ENCODE assay signal across 24 cellular contexts in genomic region chr7:111746950-111747349, GRCh38.
DNase-seq lines count a peak whose midpoint lies in the region; ATAC-seq, FAIRE-seq and TF ChIP-seq lines count a peak whose summit lies in the region.
"Had no signal": no experiment of that assay in that cellular context is flagged by ENCODE, and none has a peak within 500 bp of the region (broad histone marks: within the 10 kb centered on the region; RNA-seq: fewer than 3 reads in every experiment).

No MANE protein-coding gene starts in this region.

- H3K9me3 ChIP-seq in HepG2 (ENCODE audit: low read length) = no peaks in the 10 kb centered on the region
- H3K9me3 ChIP-seq in right lobe of liver = peaks cover 0 to 3% (median 0%) of the 10 kb centered on the region in 4 donors
- H3K9me3 ChIP-seq in hepatocyte (ENCODE audit: low read depth) = no peaks in the 10 kb centered on the region
- H3K9me3 ChIP-seq: BLaER1, Caco-2 had no signal

- no TSS peak for BruUV-seq in HepG2 (replicated peaks; lab: Mats Ljungman, UMichigan)

- 0 out of 2 replicates have a peak overlapping the region, but pooled peaks have one; percentile 14 for H3K4me2 ChIP-seq in HepG2 (ENCODE audit: low read depth, low read length)
- no peak overlapping the region for H3K4me2 ChIP-seq in hepatocyte
- H3K4me2 ChIP-seq: BLaER1 had no signal

- H2AFZ ChIP-seq in HepG2 (ENCODE audit: low read length) (no peak overlapping the region), hepatocyte (no peak overlapping the region)
- H2AFZ ChIP-seq: GM23248 had no signal

- H3K27me3 ChIP-seq in HepG2 (ENCODE audit: control insufficient read depth in 1 of 2, insufficient read depth in 2 of 2, low read length in 2 of 2) (no peaks in the 10 kb centered on the region), right lobe of liver (no peaks in the 10 kb centered on the region), hepatocyte (no peaks in the 10 kb centered on the region)
- H3K27me3 ChIP-seq: BLaER1 had no signal

- ATAC-seq in HepG2 (peak; percentile 55; the same call in 2 of the 3 replicates), right lobe of liver (no peak), HG03196 (IDR thresholded peaks at IDR 0.05; ENCODE audit: unreplicated experiment) (no peak)
- ATAC-seq: CD8-positive, alpha-beta T cell had no signal

- peak overlapping the region; percentile 73 for H3K27ac Mint-ChIP-seq in progenitor cell of endocrine pancreas
- H3K27ac Mint-ChIP-seq in HFFc6 = no peak overlapping the region
- H3K27ac Mint-ChIP-seq: B cell; CD4-positive, CD25-positive, alpha-beta regulatory T cell; CD8-positive, alpha-beta T cell had no signal

- DNase-seq in NCI-H1417 (lab: John Stamatoyannopoulos, UW) (peak in 2 of 3 experiments; percentile 15 to 58), NCI-H1417 treated with DMSO at 0.1 percent for 48 hours (lab: John Stamatoyannopoulos, UW) (no peak), HepG2 (ENCODE audit: low spot score) (peak; percentile 67), right lobe of liver (no peak), hepatocyte (ENCODE audit: low spot score) (peak; percentile 27), progenitor cell of endocrine pancreas (ENCODE audit: low spot score, unreplicated experiment) (no peak), HFFc6 (no peak)
- DNase-seq: CD4-positive, CD25-positive, alpha-beta regulatory T cell; CD8-positive, alpha-beta T cell; DMS153; DND-41; GM23248; H7; HCEC 1CT had no signal

- no peak for TF ChIP-seq CTCF in HepG2 (CRISPR knock-in tag; IDR thresholded peaks at IDR 0.05)
- TF ChIP-seq CTCF in right lobe of liver (IDR thresholded peaks at IDR 0.05) = no peak
- TF ChIP-seq CTCF in hepatocyte (IDR thresholded peaks at IDR 0.05; ENCODE audit: poor library complexity) = no peak
- no peak for TF ChIP-seq CTCF in progenitor cell of endocrine pancreas (IDR thresholded peaks at IDR 0.05; ENCODE audit: unreplicated experiment)
- no peak for TF ChIP-seq CTCF in HFFc6 (IDR thresholded peaks at IDR 0.05)

- no peak overlapping the region for H3K9ac ChIP-seq in HepG2 (ENCODE audit: insufficient read depth, low read depth, low read length)
- H3K9ac ChIP-seq: BLaER1, GM23248 had no signal

- in situ Hi-C loops in HepG2 (cut with HindIII; ENCODE audit: extremely low pct_ligation_motif_present, low pct_unique_long_range_greater_than_20kb) = loop anchor here (10.0 to 25.0 kb wide), 3 partner anchors 410 to 748 kb away; partner anchors contain the start of gene LRRN3

- POLR2A ChIA-PET in HepG2 (lab: Yijun Ruan, JAX) = no interaction called here

- H3K4me1 Mint-ChIP-seq in progenitor cell of endocrine pancreas (ENCODE audit: low read depth) (peaks cover 11% of the 10 kb centered on the region), HFFc6 (ENCODE audit: low read depth) (peaks cover 25% of the 10 kb centered on the region)
- H3K4me1 Mint-ChIP-seq: B cell; CD4-positive, CD25-positive, alpha-beta regulatory T cell had no signal

- TF ChIP-seq POLR2A in HepG2 (IDR thresholded peaks at IDR 0.05; ENCODE audit: insufficient read depth in 1 of 2, low read depth in 2 of 2, low read length in 2 of 2) = no peak
- TF ChIP-seq POLR2A in right lobe of liver (IDR thresholded peaks at IDR 0.05) = no peak

- H3K36me3 ChIP-seq in HepG2 (replicated peaks in 1 of 2; ENCODE audit: control insufficient read depth in 1 of 2, insufficient read depth in 2 of 2, low read length in 2 of 2) (peaks cover 0 to 4% of the 10 kb centered on the region in 2 experiments; a peak in 2 of 5 replicates), right lobe of liver (no peaks in the 10 kb centered on the region), hepatocyte (replicated peaks; ENCODE audit: insufficient read depth, low read depth) (no peaks in the 10 kb centered on the region)
- H3K36me3 ChIP-seq: BLaER1 had no signal

- TF ChIP-seq EP300 in HepG2 (IDR thresholded peaks at IDR 0.05; ENCODE audit: low read depth in 2 of 2, low read length in 2 of 2) = no peak
- no peak for TF ChIP-seq EP300 in HepG2 (CRISPR knock-in tag; IDR thresholded peaks at IDR 0.05; ENCODE audit: borderline replicate concordance)

- H3K9me2 ChIP-seq in hepatocyte (replicated peaks; ENCODE audit: insufficient read depth) = peaks cover 2% of the 10 kb centered on the region

- intact Hi-C loops in HepG2 (cut with micrococcal nuclease; ENCODE audit: unreplicated experiment) = no loop called here
- intact Hi-C loops in right lobe of liver (cut with DNase I) = loop anchor here in 1 of 2 donors (10.0 kb wide), 1 partner anchor 108 kb away; no protein-coding TSS in a partner anchor

- H3K79me2 ChIP-seq in HepG2 (ENCODE audit: insufficient read depth, low read length) = no peaks in the 10 kb centered on the region
- H3K79me2 ChIP-seq in hepatocyte = no peaks in the 10 kb centered on the region

- H3K9me3 Mint-ChIP-seq in progenitor cell of endocrine pancreas (ENCODE audit: low read depth) (peaks cover 7% of the 10 kb centered on the region), HFFc6 (no peaks in the 10 kb centered on the region)
- H3K9me3 Mint-ChIP-seq: CD8-positive, alpha-beta T cell had no signal

- H3K27me3 Mint-ChIP-seq in progenitor cell of endocrine pancreas (no peaks in the 10 kb centered on the region), HFFc6 (ENCODE audit: insufficient read depth) (no peaks in the 10 kb centered on the region; the same call in 1 of the 2 replicates)

- H3K4me3 Mint-ChIP-seq in progenitor cell of endocrine pancreas (ENCODE audit: low read depth) (no peak overlapping the region), HFFc6 (no peak overlapping the region)
- H3K4me3 Mint-ChIP-seq: B cell; CD4-positive, CD25-positive, alpha-beta regulatory T cell; CD8-positive, alpha-beta T cell had no signal

- TF ChIP-seq RAD21 in HepG2 (CRISPR knock-in tag; IDR thresholded peaks at IDR 0.05) = no peak

- H3K36me3 Mint-ChIP-seq in progenitor cell of endocrine pancreas (ENCODE audit: insufficient read depth) = peaks cover 18% of the 10 kb centered on the region
- H3K36me3 Mint-ChIP-seq in HFFc6 (ENCODE audit: low read depth) = no peaks in the 10 kb centered on the region
- H3K36me3 Mint-ChIP-seq: CD4-positive, CD25-positive, alpha-beta regulatory T cell; CD8-positive, alpha-beta T cell had no signal

- H3K4me1 ChIP-seq in HepG2 (ENCODE audit: insufficient read depth, low read length) = peaks cover 37% of the 10 kb centered on the region
- peaks cover 0 to 18% (median 0%) of the 10 kb centered on the region in 4 donors for H3K4me1 ChIP-seq in right lobe of liver
- H3K4me1 ChIP-seq in hepatocyte (ENCODE audit: insufficient read depth) = peaks cover 12% of the 10 kb centered on the region

- CTCF ChIA-PET in HepG2 (lab: Yijun Ruan, JAX; ENCODE audit: low intra/inter-chr PET ratio, low total read pairs) = no interaction called here

- H4K20me1 ChIP-seq in HepG2 (ENCODE audit: insufficient read depth, low read length) (no peaks in the 10 kb centered on the region), hepatocyte (ENCODE audit: insufficient read depth, poor library complexity, severe bottlenecking) (no peaks in the 10 kb centered on the region)
- H4K20me1 ChIP-seq: BLaER1 had no signal

- H3K4me3 ChIP-seq in HepG2 (replicated peaks in 1 of 3; ENCODE audit: insufficient read depth in 1 of 3, low read depth in 2 of 3, low read length in 3 of 3) (no peak overlapping the region), right lobe of liver (no peak overlapping the region), hepatocyte (no peak overlapping the region)
- H3K4me3 ChIP-seq: BLaER1, GM23248 had no signal

- FAIRE-seq in HepG2 (lab: Jason Lieb, UNC) = peak; percentile 26
- FAIRE-seq: A204.1, G401.6, GM12892, H1 had no signal

- WGBS in HepG2 (ENCODE audit: low lambda C conversion rate) = 57% methylated on average over 4 of the region's 4 CpGs
- whole genome bisulfite sequencing in right lobe of liver (ENCODE audit: insufficient coverage, low coverage, low lambda C conversion rate, missing lambda C conversion rate) = 83% methylated on average over 4 of the region's 4 CpGs
- 62% methylated on average over 4 of the region's 4 CpGs for WGBS in hepatocyte (ENCODE audit: low lambda C conversion rate, missing lambda C conversion rate)

- H3K27ac ChIP-seq in HepG2 (ENCODE audit: extremely low read length, insufficient read depth, low read length) (no peak overlapping the region), right lobe of liver (no peak overlapping the region), hepatocyte (no peak overlapping the region)
- H3K27ac ChIP-seq: 22Rv1, BLaER1, C4-2B, GM23248 had no signal

TF ChIP-seq in HepG2, 621 proteins besides CTCF, POLR2A, EP300 and RAD21:
- no peak for TF ChIP-seq SOX13 (IDR thresholded peaks at IDR 0.05)
- TF ChIP-seq SOX13 (CRISPR knock-in tag; conservative IDR thresholded peaks at IDR 0.05 in 1 of 2, IDR thresholded peaks at IDR 0.05 in 1 of 2) = 0 out of 4 replicates have a peak, but pooled peaks of 1 of the 2 experiments have one; percentile 12
- TF ChIP-seq ATF6 (CRISPR knock-in tag; conservative IDR thresholded peaks at IDR 0.05) = no peak
TF ChIP-seq in HepG2: peak in this region for 1.

Comparison
In these comparisons a context has a peak if more than half of its experiments do, and no peak if none do; other contexts are left out.
1. DNase-seq: peak in NCI-H1417 (2 of 3), HepG2 (single experiment) and hepatocyte (single experiment); none in NCI-H1417 treated with DMSO at 0.1 percent for 48 hours (single experiment), right lobe of liver (0 of 3), progenitor cell of endocrine pancreas (single experiment) and HFFc6 (single experiment).